In the genomic region with DNA sequence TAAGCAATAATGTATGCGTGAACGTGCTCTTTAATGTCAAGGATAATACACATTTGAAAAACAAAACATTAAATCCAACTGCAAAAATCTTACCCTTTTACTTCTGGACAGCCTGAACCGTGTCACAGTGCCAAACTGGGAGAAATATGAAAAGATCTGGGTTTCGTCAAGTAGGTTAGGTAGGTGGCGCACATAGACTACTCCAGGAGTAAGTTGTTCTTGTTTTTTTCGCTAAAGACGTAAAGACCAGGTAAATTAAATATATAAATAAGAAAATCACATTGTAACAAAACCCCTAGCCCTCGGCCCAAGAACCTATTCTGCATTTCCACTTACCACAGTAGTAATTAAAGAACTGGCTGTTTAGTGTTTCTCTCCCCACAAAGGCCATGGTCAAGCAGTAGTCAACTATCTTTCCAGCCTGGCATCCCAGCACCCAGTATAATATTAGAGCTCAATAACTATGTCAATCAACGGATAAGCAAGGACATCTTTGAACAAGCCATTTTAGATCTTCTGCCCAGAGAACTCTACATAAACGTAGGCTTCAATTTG, we compare ENCODE assay signal across 8 cellular contexts.
DNase-seq lines count a peak whose midpoint lies in the region; ATAC-seq and TF ChIP-seq lines count a peak whose summit lies in the region.

No MANE protein-coding gene starts in this region.

- H3K4me1 ChIP-seq in muscle layer of colon (ENCODE audit: insufficient read depth, low read length), result peaks cover 8% of the 10 kb centered on the region

- H3K4me3 ChIP-seq in NB4 (ENCODE audit: low read depth, low read length) (peak overlapping the region; percentile 96), cardiac fibroblast (replicated peaks in 1 of 2; ENCODE audit: low read depth in 2 of 2, low read length in 2 of 2) (peak overlapping the region; percentile 99), muscle layer of colon (ENCODE audit: low read depth in 1 of 2, low read length in 2 of 2) (peak overlapping the region; percentile 91 to 95)

- ATAC-seq in GM18868 (IDR thresholded peaks at IDR 0.05; ENCODE audit: unreplicated experiment) (no peak), GM21786 (IDR thresholded peaks at IDR 0.05; ENCODE audit: unreplicated experiment) (no peak)

- no peaks in the 10 kb centered on the region for H3K27me3 ChIP-seq in muscle layer of colon (ENCODE audit: control insufficient read depth in 1 of 2, insufficient read depth in 2 of 2, low read length in 2 of 2)

- H3K27ac ChIP-seq in muscle layer of colon (ENCODE audit: low read depth, low read length), result peak overlapping the region; percentile 85

- no peak for TF ChIP-seq POLR2A in NB4 (IDR thresholded peaks at IDR 0.05; ENCODE audit: extremely low read depth, insufficient read length)

- TF ChIP-seq CTCF in GM10266 (IDR thresholded peaks at IDR 0.05; ENCODE audit: control insufficient read depth, insufficient read depth, low read depth, missing control alignments) (peak; percentile 37), NB4 (IDR thresholded peaks at IDR 0.05; ENCODE audit: low read depth, low read length) (peak; percentile 3), cardiac fibroblast (IDR thresholded peaks at IDR 0.05; ENCODE audit: low read depth, low read length) (no peak)

- peak overlapping the region; percentile 88 for H3K9ac ChIP-seq in muscle layer of colon (ENCODE audit: low read length)

- DNase-seq in GM10266 (ENCODE audit: extremely low spot score) (no peak), NB4 (ENCODE audit: low read depth) (peak; percentile 51), cardiac fibroblast (ENCODE audit: low read depth in 2 of 2) (peak; percentile 32 to 36), SHP77 (lab: John Stamatoyannopoulos, UW) (no peak), anterior cingulate cortex (lab: John Stamatoyannopoulos, UW) (no peak)

- H3K36me3 ChIP-seq in muscle layer of colon (ENCODE audit: insufficient read depth, low read length), result peaks cover 23% of the 10 kb centered on the region

- H3K9me3 ChIP-seq in muscle layer of colon (ENCODE audit: low read length), result no peaks in the 10 kb centered on the region

Comparison
In these comparisons a context has a peak if more than half of its experiments do, and no peak if none do; other contexts are left out.
1. DNase-seq: peak in NB4 (single experiment) and cardiac fibroblast (2 of 2); none in GM10266 (single experiment), SHP77 (0 of 2) and anterior cingulate cortex (0 of 58).
2. Peak in every context shown above with its lines, with median percentiles within 50 percentile points of each other: H3K4me3 ChIP-seq.